21 cellular contexts compared by ENCODE assay signal in the genomic region with DNA sequence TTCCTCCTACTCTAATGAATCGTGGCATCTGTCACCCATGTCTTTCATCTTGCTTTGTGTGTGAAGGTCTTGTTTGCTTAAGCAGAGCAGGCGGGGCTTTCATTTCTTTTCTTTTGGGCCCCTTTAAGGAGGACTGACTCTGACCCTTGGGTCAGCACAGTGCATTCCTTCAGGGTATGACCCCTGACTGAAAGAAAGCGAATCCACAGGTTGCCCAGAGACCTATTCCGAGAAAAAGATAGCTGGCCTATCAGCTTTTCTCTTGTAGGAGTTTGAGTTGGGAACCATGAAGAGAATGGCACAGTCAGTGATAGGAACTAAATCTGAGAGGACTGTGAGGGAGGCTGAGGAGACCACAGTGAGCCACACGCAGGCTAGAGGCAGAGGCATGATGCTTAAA.
DNase-seq lines count a peak whose midpoint lies in the region; ATAC-seq and TF ChIP-seq lines count a peak whose summit lies in the region.
"Had no signal": no experiment of that assay in that cellular context is flagged by ENCODE, and none has a peak within 500 bp of the region (broad histone marks: within the 10 kb centered on the region; RNA-seq: fewer than 3 reads in every experiment).

No MANE protein-coding gene starts in this region.

- H3K9me3 Mint-ChIP-seq in WTC11 (peaks cover 9% of the 10 kb centered on the region), endodermal cell (peaks cover 13% of the 10 kb centered on the region), neural progenitor cell (peaks cover 16% of the 10 kb centered on the region), type B pancreatic cell (peaks cover 3% of the 10 kb centered on the region), natural killer cell (no peaks in the 10 kb centered on the region)
- H3K9me3 Mint-ChIP-seq in CD4-positive, alpha-beta memory T cell: peaks cover 0 to 2% (median 0%) of the 10 kb centered on the region in 8 donors
- H3K9me3 Mint-ChIP-seq: IgD-negative memory B cell had no signal

- H3F3A ChIP-seq in neural progenitor cell (ENCODE audit: low read depth): peaks cover 27% of the 10 kb centered on the region

- H3K4me1 ChIP-seq in endodermal cell (ENCODE audit: control insufficient read depth, insufficient read depth, low read length): peaks cover 18% of the 10 kb centered on the region
- H3K4me1 ChIP-seq in neural progenitor cell: peaks cover 46% of the 10 kb centered on the region
- H3K4me1 ChIP-seq in CD4-positive, alpha-beta memory T cell (ENCODE audit: insufficient read depth, low read length): no peaks in the 10 kb centered on the region
- H3K4me1 ChIP-seq in BE2C: peaks cover 6% of the 10 kb centered on the region; the same call in 1 of the 2 replicates

- CTCF ChIA-PET in WTC11 (lab: Charles Lee): interaction anchor here (3.8 kb wide), 1 partner anchor 29 kb away, joined by 24 read pairs; no protein-coding TSS in a partner anchor
- CTCF ChIA-PET in CD4-positive, alpha-beta memory T cell (lab: Charles Lee; ENCODE audit: partially characterized antibody): interaction anchor here (1.2 to 1.6 kb wide), 2 partner anchors 29 to 36 kb away, joined by 3 to 4 read pairs; no protein-coding TSS in a partner anchor

- intact Hi-C loops in natural killer cell (cut with micrococcal nuclease): no loop called here
- intact Hi-C loops in CD4-positive, alpha-beta memory T cell (cut with micrococcal nuclease): no loop called here

- H3K4me3 Mint-ChIP-seq in WTC11 (no peak overlapping the region), endodermal cell (no peak overlapping the region), neural progenitor cell (no peak overlapping the region), type B pancreatic cell (no peak overlapping the region), natural killer cell (no peak overlapping the region)
- no peak overlapping the region for H3K4me3 Mint-ChIP-seq in CD4-positive, alpha-beta memory T cell

- DNase-seq in WTC11 (ENCODE audit: low spot score) (no peak), endodermal cell (no peak), neural progenitor cell (ENCODE audit: low spot score) (peak; percentile 70), type B pancreatic cell (ENCODE audit: extremely low spot score, unreplicated experiment) (no peak), natural killer cell (no peak), BE2C (no peak)
- DNase-seq in CD4-positive, alpha-beta memory T cell: no peak
- DNase-seq: C1 segment of cervical spinal cord, DMS79, HCEC 1CT, Kasumi-1, MG63, NCI-H1048, NCI-H1436, NCI-H1930, NCI-H226, NCI-H526, PC-3, RPMI8226, SHP77 treated with DMSO at 0.1 percent for 48 hours had no signal

- H3K27ac ChIP-seq in endodermal cell (ENCODE audit: low read depth, low read length): peak overlapping the region; percentile 81
- peak overlapping the region; percentile 60 for H3K27ac ChIP-seq in neural progenitor cell
- no peak overlapping the region for H3K27ac ChIP-seq in CD4-positive, alpha-beta memory T cell (ENCODE audit: low read depth, low read length)

- H3K27me3 ChIP-seq in endodermal cell (ENCODE audit: control insufficient read depth, insufficient read depth, low read length, poor library complexity, severe bottlenecking): no peaks in the 10 kb centered on the region
- no peaks in the 10 kb centered on the region for H3K27me3 ChIP-seq in neural progenitor cell
- no peaks in the 10 kb centered on the region for H3K27me3 ChIP-seq in CD4-positive, alpha-beta memory T cell (ENCODE audit: insufficient read depth, low read length)
- H3K27me3 ChIP-seq in BE2C: no peaks in the 10 kb centered on the region
- H3K27me3 ChIP-seq: MG63 had no signal

- H3K27ac Mint-ChIP-seq in WTC11: peak overlapping the region; percentile 58
- no peak overlapping the region for H3K27ac Mint-ChIP-seq in endodermal cell
- H3K27ac Mint-ChIP-seq in neural progenitor cell: peak overlapping the region; percentile 97
- peak overlapping the region; percentile 6 for H3K27ac Mint-ChIP-seq in type B pancreatic cell
- no peak overlapping the region for H3K27ac Mint-ChIP-seq in natural killer cell
- H3K27ac Mint-ChIP-seq in CD4-positive, alpha-beta memory T cell: peak overlapping the region in 1 of 7 donors; percentile 49
- H3K27ac Mint-ChIP-seq: IgD-negative memory B cell had no signal

- TF ChIP-seq CTCF in WTC11 (IDR thresholded peaks at IDR 0.05): no peak
- TF ChIP-seq CTCF in endodermal cell (conservative IDR thresholded peaks at IDR 0.05): no peak
- no peak for TF ChIP-seq CTCF in neural progenitor cell (IDR thresholded peaks at IDR 0.05)
- no peak for TF ChIP-seq CTCF in type B pancreatic cell (conservative IDR thresholded peaks at IDR 0.05)
- TF ChIP-seq CTCF in natural killer cell (IDR thresholded peaks at IDR 0.05): no peak
- no peak for TF ChIP-seq CTCF in BE2C (IDR thresholded peaks at IDR 0.05; ENCODE audit: low read depth, low read length)

- no peaks in the 10 kb centered on the region for H3K79me2 ChIP-seq in neural progenitor cell (ENCODE audit: low read depth)

- H3K27me3 Mint-ChIP-seq in WTC11 (ENCODE audit: low read depth) (no peaks in the 10 kb centered on the region; the same call in 1 of the 2 replicates), endodermal cell (ENCODE audit: insufficient read depth) (no peaks in the 10 kb centered on the region), neural progenitor cell (ENCODE audit: insufficient read depth, low read depth) (peaks cover 3% of the 10 kb centered on the region), type B pancreatic cell (no peaks in the 10 kb centered on the region), natural killer cell (ENCODE audit: low read depth in 2 of 2) (peaks cover 0 to 9% of the 10 kb centered on the region in 2 donors)
- H3K27me3 Mint-ChIP-seq in CD4-positive, alpha-beta memory T cell: peaks cover 4% of the 10 kb centered on the region in 2 donors

- H2AFZ ChIP-seq in neural progenitor cell (replicated peaks): no peak overlapping the region

- peaks cover 33% of the 10 kb centered on the region for H3K9me3 ChIP-seq in endodermal cell (ENCODE audit: control insufficient read depth, low read length)
- H3K9me3 ChIP-seq in neural progenitor cell (ENCODE audit: low read depth): no peaks in the 10 kb centered on the region
- H3K9me3 ChIP-seq in CD4-positive, alpha-beta memory T cell (ENCODE audit: control insufficient read depth in 1 of 2, low read length in 2 of 2): no peaks in the 10 kb centered on the region
- H3K9me3 ChIP-seq in BE2C: no peaks in the 10 kb centered on the region
- H3K9me3 ChIP-seq: MG63 had no signal

- no peaks in the 10 kb centered on the region for H4K20me1 ChIP-seq in neural progenitor cell (ENCODE audit: low read depth)

- H3K36me3 ChIP-seq in endodermal cell (ENCODE audit: control insufficient read depth, insufficient read depth, low read length) (peaks cover 72% of the 10 kb centered on the region), neural progenitor cell (no peaks in the 10 kb centered on the region), BE2C (peaks cover 81% of the 10 kb centered on the region)
- H3K36me3 ChIP-seq in CD4-positive, alpha-beta memory T cell (ENCODE audit: insufficient read depth, low read length): no peaks in the 10 kb centered on the region
- H3K36me3 ChIP-seq: MG63 had no signal

- H3K36me3 Mint-ChIP-seq in WTC11 (peaks cover 34% of the 10 kb centered on the region), endodermal cell (ENCODE audit: low read depth) (peaks cover 60% of the 10 kb centered on the region), neural progenitor cell (peaks cover 52% of the 10 kb centered on the region), type B pancreatic cell (peaks cover 35% of the 10 kb centered on the region), natural killer cell (no peaks in the 10 kb centered on the region)
- no peaks in the 10 kb centered on the region for H3K36me3 Mint-ChIP-seq in CD4-positive, alpha-beta memory T cell

- ATAC-seq in WTC11 (no peak), natural killer cell (no peak)
- ATAC-seq: PC-3 had no signal

- H3K4me2 ChIP-seq in neural progenitor cell: peak overlapping the region; percentile 61

- POLR2A ChIA-PET in WTC11 (lab: Charles Lee): no interaction called here
- POLR2A ChIA-PET in CD4-positive, alpha-beta memory T cell (lab: Charles Lee; ENCODE audit: partially characterized antibody): no interaction called here

- 72 to 91% methylated on average over 3 to 5 of the region's 5 CpGs for WGBS in endodermal cell (ENCODE audit: insufficient coverage in 1 of 2, insufficient read length in 1 of 2), 2 experiments

- H3K9ac ChIP-seq in endodermal cell (ENCODE audit: extremely low read depth, low read length, poor library complexity, severe bottlenecking): no peak overlapping the region
- H3K9ac ChIP-seq in neural progenitor cell: no peak overlapping the region

- H3K4me1 Mint-ChIP-seq in WTC11 (peaks cover 47% of the 10 kb centered on the region), endodermal cell (peaks cover 42% of the 10 kb centered on the region), neural progenitor cell (peaks cover 55% of the 10 kb centered on the region), type B pancreatic cell (ENCODE audit: unreplicated experiment) (peaks cover 28% of the 10 kb centered on the region), natural killer cell (no peaks in the 10 kb centered on the region)
- H3K4me1 Mint-ChIP-seq in CD4-positive, alpha-beta memory T cell: no peaks in the 10 kb centered on the region
- H3K4me1 Mint-ChIP-seq: IgD-negative memory B cell had no signal

- H3K4me3 ChIP-seq in endodermal cell (ENCODE audit: low read length) (peak overlapping the region; percentile 37), neural progenitor cell (no peak overlapping the region), BE2C (ENCODE audit: low read depth, low read length) (no peak overlapping the region)
- no peak overlapping the region for H3K4me3 ChIP-seq in CD4-positive, alpha-beta memory T cell (ENCODE audit: low read length in 2 of 2)
- H3K4me3 ChIP-seq: MG63 had no signal

TF ChIP-seq in WTC11, 78 proteins besides CTCF, POLR2A, EP300 and RAD21 (continues in another document):
- TF ChIP-seq, protein P1, sequence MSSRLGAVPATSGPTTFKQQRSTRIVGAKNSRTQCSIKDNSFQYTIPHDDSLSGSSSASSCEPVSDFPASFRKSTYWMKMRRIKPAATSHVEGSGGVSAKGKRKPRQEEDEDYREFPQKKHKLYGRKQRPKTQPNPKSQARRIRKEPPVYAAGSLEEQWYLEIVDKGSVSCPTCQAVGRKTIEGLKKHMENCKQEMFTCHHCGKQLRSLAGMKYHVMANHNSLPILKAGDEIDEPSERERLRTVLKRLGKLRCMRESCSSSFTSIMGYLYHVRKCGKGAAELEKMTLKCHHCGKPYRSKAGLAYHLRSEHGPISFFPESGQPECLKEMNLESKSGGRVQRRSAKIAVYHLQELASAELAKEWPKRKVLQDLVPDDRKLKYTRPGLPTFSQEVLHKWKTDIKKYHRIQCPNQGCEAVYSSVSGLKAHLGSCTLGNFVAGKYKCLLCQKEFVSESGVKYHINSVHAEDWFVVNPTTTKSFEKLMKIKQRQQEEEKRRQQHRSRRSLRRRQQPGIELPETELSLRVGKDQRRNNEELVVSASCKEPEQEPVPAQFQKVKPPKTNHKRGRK (CRISPR knock-in tag; IDR thresholded peaks at IDR 0.05; ENCODE audit: borderline replicate concordance): no peak

Comparison
In these comparisons a context has a peak if more than half of its experiments do, and no peak if none do; other contexts are left out.
1. H3K27ac Mint-ChIP-seq: peak in WTC11 (single experiment), neural progenitor cell (single experiment) and type B pancreatic cell (single experiment); none in endodermal cell (single experiment) and natural killer cell (0 of 2).